In the genomic region with DNA sequence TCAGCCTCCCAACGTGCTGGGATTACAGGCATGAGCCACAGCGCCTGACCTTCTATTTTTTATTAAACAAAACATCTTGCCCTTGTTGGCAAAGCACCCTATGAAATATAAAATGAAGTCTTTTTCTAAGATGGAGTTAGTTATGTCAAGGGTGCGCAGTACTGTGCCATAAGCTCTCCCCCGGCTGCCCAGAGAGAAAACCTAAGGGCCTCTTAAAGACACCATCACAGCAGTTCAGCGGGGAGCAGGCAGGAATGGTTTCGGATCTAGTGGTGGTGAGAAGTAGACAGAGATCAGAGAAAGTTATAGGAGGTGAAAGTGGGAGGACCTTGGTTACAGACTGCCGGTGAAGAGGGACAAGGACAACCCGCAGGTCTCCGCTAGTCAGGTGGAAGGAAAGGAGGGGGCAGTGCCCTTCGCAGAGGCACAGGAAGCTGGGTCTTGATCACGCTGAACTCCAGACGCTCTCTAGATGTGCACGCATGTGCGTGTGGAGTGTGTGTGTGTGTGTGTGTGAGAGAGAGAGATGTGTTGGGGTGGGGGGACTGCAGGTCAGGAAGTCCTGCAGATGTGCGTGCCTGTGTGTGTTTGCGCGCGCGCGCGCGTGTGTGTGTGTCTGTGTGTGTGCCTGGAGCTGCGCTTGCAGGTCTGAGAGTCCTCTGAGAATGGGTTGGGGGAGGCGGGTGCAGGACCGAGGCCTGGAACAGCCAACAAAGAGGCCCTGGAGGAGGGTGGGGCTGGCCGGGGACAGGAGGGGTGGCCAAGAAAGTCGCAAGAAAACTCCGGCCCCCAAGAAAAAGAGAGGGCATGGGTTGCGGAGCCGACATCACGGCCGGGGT, we compare ENCODE assay signal across 8 cellular contexts. TPM values are rescaled to one million over a fixed set of nuclear protein-coding genes. Genes with fewer than 3 reads are reported as not detected.
A peak's percentile ranks its signal among the peaks of the same experiment; 100 is the strongest.
DNase-seq lines count a peak whose midpoint lies in the region; ATAC-seq and TF ChIP-seq lines count a peak whose summit lies in the region.

No MANE protein-coding gene starts in this region.

- DNase-seq in CMK (ENCODE audit: low read depth) (peak; percentile 91), SHP77 treated with DMSO at 0.1 percent for 48 hours (lab: John Stamatoyannopoulos, UW) (peak; percentile 57), activated gamma-delta T cell treated with Interleukin-2 at 50 U/mL for 16 hours (peak; percentile 79), heart right ventricle (peak; percentile 55 to 66), retinal pigment epithelial cell (ENCODE audit: low read depth) (no peak), middle frontal gyrus (ENCODE audit: extremely low spot score, low spot score) (no peak)

- intact Hi-C loops in heart right ventricle (cut with DNase I), result loop anchor here in 9 of 10 donors (1.0 to 10.0 kb wide), 9 partner anchors 51 to 261 kb away; a partner anchor contains a TSS

- H3K4me1 ChIP-seq in heart right ventricle, result peaks cover 0 to 50% (median 29%) of the 10 kb centered on the region in 9 donors

- peaks cover 0 to 10% (median 0%) of the 10 kb centered on the region in 9 donors for H3K36me3 ChIP-seq in heart right ventricle

- H3K27me3 ChIP-seq in heart right ventricle, result peaks cover 0 to 5% (median 0%) of the 10 kb centered on the region in 7 donors

- ATAC-seq in HG02885 (IDR thresholded peaks at IDR 0.05; ENCODE audit: poor library complexity, unreplicated experiment) (peak; percentile 22), heart right ventricle (peak; percentile 8 to 52 (median 40)), HG02610 (IDR thresholded peaks at IDR 0.05; ENCODE audit: unreplicated experiment) (no peak)

- H3K27ac ChIP-seq in heart right ventricle, result peak overlapping the region; percentile 88 to 99 (median 95)

- TF ChIP-seq CTCF in heart right ventricle (IDR thresholded peaks at IDR 0.05) (no peak), retinal pigment epithelial cell (conservative IDR thresholded peaks at IDR 0.05; ENCODE audit: low read depth, low read length) (no peak)

- WGBS in heart right ventricle, 2 donors, result 9 to 10% methylated on average over 32 of the region's 32 CpGs

- H3K9me3 ChIP-seq in heart right ventricle, result no peaks in the 10 kb centered on the region

- peak overlapping the region; percentile 56 to 97 (median 79) for H3K4me3 ChIP-seq in heart right ventricle
- H3K4me3 ChIP-seq in retinal pigment epithelial cell (ENCODE audit: low read length), result peak overlapping the region; percentile 74

RNA-seq across cellular contexts. Expression of a gene that starts 0.7 kb away (rescaled TPM):
- total RNA-seq in heart right ventricle, result 10 to 100 TPM in 3 of 10 donors, 1 to 10 TPM in 7; 6.6 to 19.9 (median 7.9) TPM
- 10 to 100 TPM; 12.0 to 18.0 TPM for polyA plus RNA-seq in heart right ventricle

RNA-seq across cellular contexts. Expression of a gene that starts 24.5 kb away (rescaled TPM):
- under 1 TPM in 4 of 10 donors, not detected in 6; 0.33 to 0.95 (median 0.63) TPM for total RNA-seq in heart right ventricle
- not detected for polyA plus RNA-seq in heart right ventricle

RNA-seq across cellular contexts. Expression of a gene that starts 37.5 kb away (rescaled TPM):
- total RNA-seq in heart right ventricle, result 1 to 10 TPM in 5 of 10 donors, under 1 TPM in 5; 0.50 to 2.1 (median 0.98) TPM
- polyA plus RNA-seq in heart right ventricle, result under 1 TPM in 1 of 2 donors, not detected in 1; 0.19 TPM

RNA-seq across cellular contexts. Expression of a gene that starts 51.4 kb away (rescaled TPM):
- total RNA-seq in heart right ventricle, result 10 to 100 TPM in 3 of 10 donors, 1 to 10 TPM in 7; 1.6 to 19.9 (median 6.7) TPM
- polyA plus RNA-seq in heart right ventricle, result 10 to 100 TPM in 1 of 2 donors, 1 to 10 TPM in 1; 6.8 to 24.1 TPM

RNA-seq across cellular contexts. Expression of a gene that starts 53.8 kb away (rescaled TPM):
- 10 to 100 TPM; 16.0 to 26.0 (median 21.4) TPM for total RNA-seq in heart right ventricle
- polyA plus RNA-seq in heart right ventricle, result 10 to 100 TPM in 1 of 2 donors, 1 to 10 TPM in 1; 8.0 to 13.6 TPM

Comparison
In these comparisons a context has a peak if more than half of its experiments do, and no peak if none do; other contexts are left out.
1. DNase-seq: peak in CMK (single experiment), SHP77 treated with DMSO at 0.1 percent for 48 hours (single experiment), activated gamma-delta T cell treated with Interleukin-2 at 50 U/mL for 16 hours (single experiment) and heart right ventricle (2 of 2); none in retinal pigment epithelial cell (single experiment) and middle frontal gyrus (single experiment).